In the genomic region with DNA sequence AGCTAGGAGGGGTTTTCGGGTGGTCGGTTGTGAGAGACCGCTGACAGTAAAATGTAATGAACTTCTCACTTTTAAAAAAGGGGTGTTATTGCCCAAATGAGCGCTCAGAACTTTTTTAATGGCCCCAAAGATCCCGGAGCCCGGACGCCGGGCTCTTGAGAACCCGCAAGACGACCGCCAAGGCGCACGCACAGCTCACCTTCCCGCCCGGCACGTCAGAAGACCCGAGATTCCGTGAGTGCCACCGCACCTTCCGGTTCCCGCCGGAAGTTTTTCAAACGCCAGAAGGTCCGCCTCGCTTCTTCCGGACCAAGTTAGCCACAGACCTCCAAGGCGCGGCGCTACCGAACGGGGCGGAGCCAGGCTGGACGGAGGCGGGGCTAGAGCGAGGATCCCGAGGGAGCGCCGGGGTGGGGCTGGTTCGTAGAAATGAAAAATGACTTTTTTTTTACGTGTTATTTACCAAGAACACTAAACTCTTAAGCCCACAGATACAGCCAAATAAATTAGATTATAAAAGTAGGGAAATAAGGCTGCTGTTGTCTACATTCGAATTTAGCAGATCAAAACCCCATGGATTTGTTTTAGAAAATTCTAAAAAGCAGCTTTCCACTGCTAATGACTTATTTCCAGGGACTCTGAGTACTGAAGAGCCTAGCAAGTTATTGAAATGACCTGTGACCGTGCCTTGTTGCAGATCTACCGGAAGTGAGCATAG, we compare ENCODE assay signal across 8 cellular contexts. TPM values are rescaled to one million over a fixed set of nuclear protein-coding genes. Genes with fewer than 3 reads are reported as not detected.
DNase-seq lines count a peak whose midpoint lies in the region; ATAC-seq and TF ChIP-seq lines count a peak whose summit lies in the region.

A gene with protein sequence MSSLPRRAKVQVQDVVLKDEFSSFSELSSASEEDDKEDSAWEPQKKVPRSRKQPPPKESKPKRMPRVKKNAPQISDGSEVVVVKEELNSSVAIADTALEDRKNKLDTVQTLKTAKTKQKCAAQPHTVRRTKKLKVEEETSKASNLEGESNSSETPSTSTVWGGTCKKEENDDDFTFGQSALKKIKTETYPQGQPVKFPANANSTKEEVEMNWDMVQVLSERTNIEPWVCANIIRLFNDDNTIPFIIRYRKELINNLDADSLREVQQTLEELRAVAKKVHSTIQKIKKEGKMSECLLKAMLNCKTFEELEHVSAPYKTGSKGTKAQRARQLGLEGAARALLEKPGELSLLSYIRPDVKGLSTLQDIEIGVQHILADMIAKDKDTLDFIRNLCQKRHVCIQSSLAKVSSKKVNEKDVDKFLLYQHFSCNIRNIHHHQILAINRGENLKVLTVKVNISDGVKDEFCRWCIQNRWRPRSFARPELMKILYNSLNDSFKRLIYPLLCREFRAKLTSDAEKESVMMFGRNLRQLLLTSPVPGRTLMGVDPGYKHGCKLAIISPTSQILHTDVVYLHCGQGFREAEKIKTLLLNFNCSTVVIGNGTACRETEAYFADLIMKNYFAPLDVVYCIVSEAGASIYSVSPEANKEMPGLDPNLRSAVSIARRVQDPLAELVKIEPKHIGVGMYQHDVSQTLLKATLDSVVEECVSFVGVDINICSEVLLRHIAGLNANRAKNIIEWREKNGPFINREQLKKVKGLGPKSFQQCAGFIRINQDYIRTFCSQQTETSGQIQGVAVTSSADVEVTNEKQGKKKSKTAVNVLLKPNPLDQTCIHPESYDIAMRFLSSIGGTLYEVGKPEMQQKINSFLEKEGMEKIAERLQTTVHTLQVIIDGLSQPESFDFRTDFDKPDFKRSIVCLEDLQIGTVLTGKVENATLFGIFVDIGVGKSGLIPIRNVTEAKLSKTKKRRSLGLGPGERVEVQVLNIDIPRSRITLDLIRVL (minus strand): TSS at position 248 of the 718 bp plus-strand sequence. CDS start 5,826 bp downstream, outside the sequence.

- CTCF ChIA-PET in CD8-positive, alpha-beta T cell (lab: Charles Lee), result interaction anchor here (1.0 to 1.4 kb wide), 3 partner anchors 27 to 42 kb away, joined by 3 read pairs; no protein-coding TSS in a partner anchor

- no peaks in the 10 kb centered on the region for H3K36me3 ChIP-seq in CD8-positive, alpha-beta T cell (ENCODE audit: insufficient read depth, low read length)
- H3K36me3 ChIP-seq in lung (ENCODE audit: control insufficient read depth in 2 of 2, insufficient read depth in 2 of 2, low read length in 2 of 2), result no peaks in the 10 kb centered on the region

- peak within 1 kb of the TSS; percentile 97 for H3K4me3 Mint-ChIP-seq in CD8-positive, alpha-beta T cell

- H3K9me3 ChIP-seq in CD8-positive, alpha-beta T cell (ENCODE audit: low read length), result no peaks in the 10 kb centered on the region
- no peaks in the 10 kb centered on the region for H3K9me3 ChIP-seq in lung (ENCODE audit: control insufficient read depth in 2 of 2, insufficient read depth in 1 of 2, low read length in 1 of 2)

- peak; percentile 82 for ATAC-seq in CD8-positive, alpha-beta T cell
- ATAC-seq in GM19467 (IDR thresholded peaks at IDR 0.05; ENCODE audit: unreplicated experiment), result peak; percentile 94
- peak; percentile 98 for ATAC-seq in lung (ENCODE audit: insufficient read depth, low FRiP score)

- H3K27ac Mint-ChIP-seq in CD8-positive, alpha-beta T cell, result peak within 1 kb of the TSS; percentile 97

- peak within 1 kb of the TSS; percentile 61 for H3K4me3 ChIP-seq in CD8-positive, alpha-beta T cell (ENCODE audit: low read depth, low read length)
- peak within 1 kb of the TSS; percentile 65 for H3K4me3 ChIP-seq in lung

- peaks cover 9% of the 10 kb centered on the region for H3K36me3 Mint-ChIP-seq in CD8-positive, alpha-beta T cell

- H3K27ac ChIP-seq in CD8-positive, alpha-beta T cell (ENCODE audit: low read depth, low read length), result peak within 1 kb of the TSS; percentile 82
- H3K27ac ChIP-seq in lung (ENCODE audit: low read depth in 1 of 2, low read length in 1 of 2), result peak within 1 kb of the TSS; percentile 80 to 90

- H3K27me3 Mint-ChIP-seq in CD8-positive, alpha-beta T cell (ENCODE audit: low read depth), result no peaks in the 10 kb centered on the region

- no peaks in the 10 kb centered on the region for H3K27me3 ChIP-seq in CD8-positive, alpha-beta T cell (ENCODE audit: insufficient read depth, low read length)
- no peaks in the 10 kb centered on the region for H3K27me3 ChIP-seq in lung (ENCODE audit: control insufficient read depth, insufficient read depth)

- peaks cover 32% of the 10 kb centered on the region for H3K4me1 Mint-ChIP-seq in CD8-positive, alpha-beta T cell (ENCODE audit: low read depth)

- H3K4me1 ChIP-seq in CD8-positive, alpha-beta T cell (ENCODE audit: insufficient read depth, low read length), result peaks cover 11% of the 10 kb centered on the region
- peaks cover 3 to 11% of the 10 kb centered on the region in 2 donors for H3K4me1 ChIP-seq in lung (ENCODE audit: control insufficient read depth in 2 of 2, insufficient read depth in 2 of 2, low read length in 2 of 2)

- peak; percentile 61 to 89 (median 84) for DNase-seq in CD8-positive, alpha-beta T cell
- peak; percentile 93 for DNase-seq in HS-27A (ENCODE audit: low read depth)
- DNase-seq in NK-92 (lab: John Stamatoyannopoulos, UW; ENCODE audit: unreplicated experiment), result peak; percentile 36
- peak; percentile 64 to 81 for DNase-seq in activated CD8-positive, alpha-beta memory T cell treated with anti-CD3 and anti-CD28 coated beads for 1 hour (ENCODE audit: extremely low read depth in 1 of 2, low read depth in 1 of 2)
- DNase-seq in effector CD4-positive, alpha-beta T cell, result peak; percentile 70
- DNase-seq in lung (ENCODE audit: low spot score), result peak; percentile 97
- DNase-seq in stimulated activated CD4-positive, alpha-beta T cell treated with anti-CD3 and anti-CD28 coated beads, TNF-alpha, amount 100 ng/mL, for 4 hours (ENCODE audit: low read depth in 3 of 3), result peak; percentile 76 to 83 (median 76)

- WGBS in lung, 2 donors, result 2% methylated on average over 43 of the region's 43 CpGs

- POLR2A ChIA-PET in CD8-positive, alpha-beta T cell (lab: Charles Lee), result interaction anchor here (0.9 kb wide), 1 partner anchor 23 kb away, joined by 4 read pairs; no protein-coding TSS in a partner anchor

- no peak for TF ChIP-seq CTCF in CD8-positive, alpha-beta T cell (IDR thresholded peaks at IDR 0.05)
- TF ChIP-seq CTCF in lung (IDR thresholded peaks at IDR 0.05; ENCODE audit: control extremely low read depth, extremely low read depth), result no peak

- intact Hi-C loops in CD8-positive, alpha-beta T cell (cut with DNase I, micrococcal nuclease), result loop anchor here (1.0 to 2.0 kb wide), 3 partner anchors 40 to 44 kb away; partner anchors contain the start of gene PRKCE (in 2 of the 2)

- H3K9me3 Mint-ChIP-seq in CD8-positive, alpha-beta T cell, result no peaks in the 10 kb centered on the region

RNA-seq across cellular contexts. Expression of the gene that starts here (rescaled TPM):
- 10 to 100 TPM; 11.1 to 11.6 TPM for total RNA-seq in CD8-positive, alpha-beta T cell
- total RNA-seq in lung, result 10 to 100 TPM; 14.8 to 30.6 TPM
- polyA plus RNA-seq in lung, result 1 to 10 TPM; 5.6 to 8.1 TPM

Comparison
In these comparisons a context has a peak if more than half of its experiments do, and no peak if none do; other contexts are left out.
1. Peak in every context shown above with its lines: DNase-seq, ATAC-seq, H3K4me3 ChIP-seq and H3K27ac ChIP-seq.
2. DNase-seq: peak in every context shown above with its lines; median percentile 97 in lung; 93 in HS-27A; 84 in CD8-positive, alpha-beta T cell; 76 in stimulated activated CD4-positive, alpha-beta T cell treated with anti-CD3 and anti-CD28 coated beads, TNF-alpha, amount 100 ng/mL, for 4 hours; 72 in activated CD8-positive, alpha-beta memory T cell treated with anti-CD3 and anti-CD28 coated beads for 1 hour; 70 in effector CD4-positive, alpha-beta T cell; 36 in NK-92.